ENCODE assay signal across 8 cellular contexts in genomic region chr11:130431337-130431773, GRCh38. TPM values are rescaled to one million over a fixed set of nuclear protein-coding genes. Genes with fewer than 3 reads are reported as not detected.
A peak's percentile ranks its signal among the peaks of the same experiment; 100 is the strongest.
DNase-seq lines count a peak whose midpoint lies in the region; ATAC-seq and TF ChIP-seq lines count a peak whose summit lies in the region.

No MANE protein-coding gene starts in this region.

- peak; percentile 63 for ATAC-seq in HG02642 (IDR thresholded peaks at IDR 0.05; ENCODE audit: poor library complexity, unreplicated experiment)
- peak; percentile 45 for ATAC-seq in activated CD4-positive, alpha-beta T cell treated with anti-CD3 and anti-CD28 coated beads for 36 hours
- ATAC-seq in right lobe of liver = peak; percentile 62 to 78 (median 76)

- no peak for TF ChIP-seq POLR2A in right lobe of liver (IDR thresholded peaks at IDR 0.05)

- peaks cover 0 to 12% (median 2%) of the 10 kb centered on the region in 4 donors for H3K4me1 ChIP-seq in right lobe of liver

- H3K4me3 ChIP-seq in choroid plexus epithelial cell (ENCODE audit: low read depth, low read length) (no peak overlapping the region), right lobe of liver (no peak overlapping the region)

- no peaks in the 10 kb centered on the region for H3K36me3 Mint-ChIP-seq in activated CD4-positive, alpha-beta T cell treated with anti-CD3 and anti-CD28 coated beads for 36 hours (ENCODE audit: low read depth)

- no peak overlapping the region for H3K4me3 Mint-ChIP-seq in activated CD4-positive, alpha-beta T cell treated with anti-CD3 and anti-CD28 coated beads for 36 hours

- peaks cover 34% of the 10 kb centered on the region for H3K27me3 Mint-ChIP-seq in activated CD4-positive, alpha-beta T cell treated with anti-CD3 and anti-CD28 coated beads for 36 hours

- H3K9me3 ChIP-seq in right lobe of liver = no peaks in the 10 kb centered on the region

- H3K27ac Mint-ChIP-seq in activated CD4-positive, alpha-beta T cell treated with anti-CD3 and anti-CD28 coated beads for 36 hours = no peak overlapping the region

- POLR2A ChIA-PET in activated CD4-positive, alpha-beta T cell treated with anti-CD3 and anti-CD28 coated beads for 36 hours (lab: Charles Lee) = no interaction called here

- H3K27ac ChIP-seq in right lobe of liver = no peak overlapping the region

- WGBS in right lobe of liver (ENCODE audit: insufficient coverage, low coverage, low lambda C conversion rate, missing lambda C conversion rate) = 13% methylated on average over 9 of the region's 10 CpGs

- H3K27me3 ChIP-seq in right lobe of liver = peaks cover 4 to 13% of the 10 kb centered on the region in 2 donors

- CTCF ChIA-PET in activated CD4-positive, alpha-beta T cell treated with anti-CD3 and anti-CD28 coated beads for 36 hours (lab: Charles Lee) = interaction anchor here (0.5 to 9.5 kb wide), 28 partner anchors 10 to 1288 kb away, joined by 3 to 256 read pairs (median 4); partner anchors contain the start of genes ADAMTS15 and SNX19

- intact Hi-C loops in activated CD4-positive, alpha-beta T cell treated with anti-CD3 and anti-CD28 coated beads for 36 hours (cut with DNase I, micrococcal nuclease) = loop anchor here in 1 of 2 experiments (5.0 to 10.0 kb wide), 2 partner anchors 203 to 1241 kb away; no protein-coding TSS in a partner anchor
- intact Hi-C loops in right lobe of liver (cut with DNase I) = loop anchor here in 1 of 2 donors (10.0 kb wide), 1 partner anchor 233 kb away; no protein-coding TSS in a partner anchor

- DNase-seq in DMS 273 (lab: John Stamatoyannopoulos, UW; ENCODE audit: unreplicated experiment) (peak; percentile 83), DMS 273 treated with DMSO at 0.1 percent for 48 hours (lab: John Stamatoyannopoulos, UW) (no peak), NCI-H2196 (lab: John Stamatoyannopoulos, UW; ENCODE audit: unreplicated experiment) (peak; percentile 78), choroid plexus epithelial cell (ENCODE audit: low read depth) (peak; percentile 82), right lobe of liver (peak in 2 of 3 donors; percentile 70 to 72)
- DNase-seq in activated CD4-positive, alpha-beta T cell treated with anti-CD3 and anti-CD28 coated beads for 36 hours = peak; percentile 84
- DNase-seq in stimulated activated CD8-positive, alpha-beta memory T cell treated with anti-CD3 and anti-CD28 coated beads, Interleukin-12 subunit alpha, Interleukin-12 subunit beta, amount 100 ng/mL, for 1 hour (ENCODE audit: low read depth) = peak; percentile 39

- TF ChIP-seq CTCF in choroid plexus epithelial cell (conservative IDR thresholded peaks at IDR 0.05; ENCODE audit: low read depth, low read length) = peak; percentile 82
- peak; percentile 53 to 75 (median 64) for TF ChIP-seq CTCF in right lobe of liver (IDR thresholded peaks at IDR 0.05)

- peaks cover 11% of the 10 kb centered on the region for H3K4me1 Mint-ChIP-seq in activated CD4-positive, alpha-beta T cell treated with anti-CD3 and anti-CD28 coated beads for 36 hours

- H3K36me3 ChIP-seq in right lobe of liver = no peaks in the 10 kb centered on the region

- no peaks in the 10 kb centered on the region for H3K9me3 Mint-ChIP-seq in activated CD4-positive, alpha-beta T cell treated with anti-CD3 and anti-CD28 coated beads for 36 hours (ENCODE audit: low read depth)

RNA-seq across cellular contexts. Expression of gene ADAMTS8, which starts 2.9 kb away (rescaled TPM):
- not detected for total RNA-seq in activated CD4-positive, alpha-beta T cell treated with anti-CD3 and anti-CD28 coated beads for 36 hours
- total RNA-seq in right lobe of liver = under 1 TPM in 1 of 6 experiments, not detected in 5; 0.11 TPM

RNA-seq across cellular contexts. Expression of gene ADAMTS15, which starts 17.1 kb away (rescaled TPM):
- total RNA-seq in activated CD4-positive, alpha-beta T cell treated with anti-CD3 and anti-CD28 coated beads for 36 hours = not detected
- total RNA-seq in right lobe of liver = 1 to 10 TPM in 1 of 6 experiments, under 1 TPM in 4, not detected in 1; 0.19 to 1.1 (median 0.31) TPM
